ENCODE assay signal across 10 cellular contexts in the genomic region with DNA sequence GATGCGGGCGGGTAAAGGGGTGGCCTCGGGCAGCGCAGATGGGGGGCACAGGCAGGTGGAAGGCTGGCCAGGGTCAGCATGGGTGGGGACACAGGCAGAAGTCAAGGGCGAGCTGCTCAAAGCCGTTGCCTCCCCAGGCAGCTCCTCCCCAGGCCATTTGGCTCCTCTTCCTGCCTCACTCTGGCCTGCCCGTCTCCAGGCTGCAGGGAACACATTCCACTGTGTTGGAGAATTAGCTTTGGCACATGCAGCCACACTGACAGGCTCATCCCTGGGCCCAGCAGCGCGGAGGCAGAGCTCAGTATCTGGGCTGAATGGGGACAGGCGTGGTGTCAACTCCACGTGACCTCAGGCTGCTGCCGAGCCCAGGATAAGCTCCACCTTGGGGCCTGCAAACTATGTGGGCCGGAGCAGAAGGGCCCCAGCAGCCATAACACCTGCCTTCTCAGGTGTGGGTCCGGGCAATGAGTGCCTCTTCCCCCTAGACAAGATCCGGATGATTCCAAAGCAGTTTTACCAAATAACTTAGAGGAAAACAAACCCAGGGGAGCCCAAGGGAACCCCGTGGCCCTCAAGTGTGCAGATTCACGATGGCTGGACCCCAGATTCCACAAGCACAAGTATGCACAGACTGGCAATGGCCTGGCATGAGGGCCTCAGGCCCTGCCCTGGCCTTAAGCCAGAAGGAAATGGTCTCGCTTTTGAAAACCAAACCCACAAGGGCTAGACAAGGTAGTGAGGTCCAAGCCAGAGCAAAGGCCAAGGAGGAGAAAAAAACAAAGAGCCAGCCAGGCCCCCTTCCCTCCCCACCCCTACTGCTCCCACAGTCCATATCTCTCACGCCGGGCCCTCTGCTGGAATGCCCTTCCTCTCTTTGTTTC. TPM values are rescaled to one million over a fixed set of nuclear protein-coding genes. Genes with fewer than 3 reads are reported as not detected.
DNase-seq lines count a peak whose midpoint lies in the region; ATAC-seq and TF ChIP-seq lines count a peak whose summit lies in the region.
"Had no signal": no experiment of that assay in that cellular context is flagged by ENCODE, and none has a peak within 500 bp of the region (broad histone marks: within the 10 kb centered on the region; RNA-seq: fewer than 3 reads in every experiment).

No MANE protein-coding gene starts in this region.

- H3K4me1 Mint-ChIP-seq in Caco-2 (ENCODE audit: low read depth, unreplicated experiment) (peaks cover 27% of the 10 kb centered on the region), brain (peaks cover 51% of the 10 kb centered on the region)
- H3K4me1 Mint-ChIP-seq: CD4-positive, CD25-positive, alpha-beta regulatory T cell had no signal

- H3K27ac ChIP-seq in layer of hippocampus (ENCODE audit: low read depth, low read length) (peak overlapping the region; percentile 47), psoas muscle (peak overlapping the region; percentile 53)

- ATAC-seq in psoas muscle (peak; percentile 75 to 85 (median 78)), HG03378 (IDR thresholded peaks at IDR 0.05; ENCODE audit: unreplicated experiment) (no peak)

- peak overlapping the region; percentile 28 for H3K27ac Mint-ChIP-seq in Caco-2 (ENCODE audit: unreplicated experiment)
- peak overlapping the region in 3 of 5 experiments; percentile 59 to 89 (median 78) for H3K27ac Mint-ChIP-seq in brain
- H3K27ac Mint-ChIP-seq: CD4-positive, CD25-positive, alpha-beta regulatory T cell had no signal

- H3K36me3 ChIP-seq in Caco-2 (ENCODE audit: control insufficient read depth, insufficient read depth, low read length) (peaks cover 4% of the 10 kb centered on the region), psoas muscle (ENCODE audit: insufficient read depth in 1 of 2, low read depth in 1 of 2) (peaks cover 0 to 23% of the 10 kb centered on the region in 2 donors)

- POLR2A ChIA-PET in Caco-2 (lab: Charles Lee): interaction anchor here (0.8 kb wide), 1 partner anchor 127 kb away, joined by 4 read pairs; no protein-coding TSS in a partner anchor

- DNase-seq in Caco-2 (no peak), psoas muscle (peak; percentile 87 to 93)
- no peak for DNase-seq in stimulated activated CD4-positive, alpha-beta T cell treated with anti-CD3 and anti-CD28 coated beads, Interleukin-2, amount 100 ng/mL, for 48 hours
- DNase-seq in activated CD8-positive, alpha-beta memory T cell treated with anti-CD3 and anti-CD28 coated beads for 24 hours: no peak
- no peak for DNase-seq in activated CD4-positive, alpha-beta T cell treated with anti-CD3 and anti-CD28 coated beads for 48 hours
- DNase-seq: CD4-positive, CD25-positive, alpha-beta regulatory T cell; NCI-H82 had no signal

- H3K27me3 ChIP-seq in Caco-2 (replicated peaks; ENCODE audit: control insufficient read depth, insufficient read depth, low read length) (no peaks in the 10 kb centered on the region), layer of hippocampus (ENCODE audit: control insufficient read depth, insufficient read depth, low read length) (no peaks in the 10 kb centered on the region), psoas muscle (ENCODE audit: insufficient read depth in 3 of 3, low read length in 2 of 3) (no peaks in the 10 kb centered on the region)

- H3K27me3 Mint-ChIP-seq in Caco-2 (ENCODE audit: insufficient read depth, unreplicated experiment) (no peaks in the 10 kb centered on the region), brain (no peaks in the 10 kb centered on the region)
- H3K27me3 Mint-ChIP-seq: CD4-positive, CD25-positive, alpha-beta regulatory T cell had no signal

- H3K4me3 ChIP-seq in Caco-2 (ENCODE audit: low read depth, low read length) (no peak overlapping the region), psoas muscle (no peak overlapping the region)

- H3K4me1 ChIP-seq in Caco-2 (peaks cover 23% of the 10 kb centered on the region), psoas muscle (peaks cover 65% of the 10 kb centered on the region)

- WGBS in psoas muscle, 3 donors: 21 to 29% (median 22%) methylated on average over 18 to 20 of the region's 20 CpGs

- CTCF ChIA-PET in Caco-2 (lab: Charles Lee): no interaction called here

- no TSS peak for BruUV-seq in Caco-2 (replicated peaks; lab: Mats Ljungman, UMichigan)

- H3K36me3 Mint-ChIP-seq in Caco-2 (ENCODE audit: insufficient read depth, unreplicated experiment) (peaks cover 42% of the 10 kb centered on the region), brain (no peaks in the 10 kb centered on the region)
- H3K36me3 Mint-ChIP-seq: CD4-positive, CD25-positive, alpha-beta regulatory T cell had no signal

- no peaks in the 10 kb centered on the region for H3K9me3 Mint-ChIP-seq in Caco-2 (ENCODE audit: unreplicated experiment)
- no peaks in the 10 kb centered on the region for H3K9me3 Mint-ChIP-seq in brain

- H3K9me3 ChIP-seq in Caco-2 (no peaks in the 10 kb centered on the region), psoas muscle (no peaks in the 10 kb centered on the region)

- H3K4me3 Mint-ChIP-seq in Caco-2 (ENCODE audit: unreplicated experiment) (no peak overlapping the region), brain (no peak overlapping the region)
- H3K4me3 Mint-ChIP-seq: CD4-positive, CD25-positive, alpha-beta regulatory T cell had no signal

- intact Hi-C loops in Caco-2 (cut with micrococcal nuclease; ENCODE audit: unreplicated experiment): no loop called here
- intact Hi-C loops in psoas muscle (cut with DNase I): loop anchor here (5.0 kb wide), 2 partner anchors 35 to 65 kb away; no protein-coding TSS in a partner anchor

- TF ChIP-seq CTCF in Caco-2 (IDR thresholded peaks at IDR 0.05; ENCODE audit: insufficient read depth in 1 of 2, low read depth in 1 of 2, low read length in 1 of 2, severe bottlenecking in 1 of 2, unreplicated experiment in 1 of 2) (no peak), brain (conservative IDR thresholded peaks at IDR 0.05) (no peak), psoas muscle (IDR thresholded peaks at IDR 0.05) (no peak)

RNA-seq across cellular contexts. Expression of a gene that starts 40.2 kb away (rescaled TPM):
- total RNA-seq in Caco-2 (2022) (234 and 237 TPM in 2 replicates), psoas muscle (100 to 1,000 TPM; 102 to 168 (median 135) TPM)
- polyA plus RNA-seq in brain (ENCODE audit: insufficient read depth, low read depth, low replicate concordance) (27.0 TPM), psoas muscle (10 to 100 TPM; 24.5 to 74.8 (median 43.8) TPM)

Comparison
In these comparisons a context has a peak if more than half of its experiments do, and no peak if none do; other contexts are left out.
1. DNase-seq: peak in psoas muscle (2 of 2); none in Caco-2 (0 of 2), stimulated activated CD4-positive, alpha-beta T cell treated with anti-CD3 and anti-CD28 coated beads, Interleukin-2, amount 100 ng/mL, for 48 hours (0 of 2), activated CD8-positive, alpha-beta memory T cell treated with anti-CD3 and anti-CD28 coated beads for 24 hours (single experiment) and activated CD4-positive, alpha-beta T cell treated with anti-CD3 and anti-CD28 coated beads for 48 hours (single experiment).